ENCODE assay signal across 8 cellular contexts in the genomic region with DNA sequence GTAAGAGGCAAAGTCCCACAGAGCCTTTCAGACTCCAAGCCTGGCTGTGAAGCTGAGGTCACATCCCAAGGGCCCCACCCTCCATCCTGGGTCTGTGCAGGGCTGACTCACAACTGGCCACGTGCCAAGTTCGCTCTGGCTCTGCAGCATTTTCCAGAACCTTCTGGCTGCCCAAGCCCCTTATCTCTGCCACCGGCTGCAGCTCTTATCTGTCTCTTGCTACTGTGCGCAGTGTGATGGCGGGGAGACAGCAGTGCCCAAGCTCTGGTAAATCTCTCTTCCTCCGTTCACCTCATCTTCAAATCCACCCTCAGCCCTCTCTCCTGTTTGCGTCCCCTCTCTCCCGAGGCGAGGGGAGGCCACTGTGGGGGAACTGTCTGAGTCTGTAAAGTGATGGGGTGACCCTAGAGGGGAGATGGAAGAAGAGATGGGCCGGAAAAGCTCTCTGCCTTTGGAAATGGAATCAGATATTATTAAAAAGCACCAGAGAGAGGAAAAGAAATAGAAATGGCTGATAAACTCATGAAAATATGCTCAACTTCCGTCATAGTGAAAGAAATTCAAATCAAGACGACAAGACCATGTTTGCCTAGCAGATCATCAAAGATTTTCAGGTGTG.
DNase-seq lines count a peak whose midpoint lies in the region; ATAC-seq and TF ChIP-seq lines count a peak whose summit lies in the region.

No MANE protein-coding gene starts in this region.

- ATAC-seq in GM21717 (IDR thresholded peaks at IDR 0.05; ENCODE audit: unreplicated experiment) = no peak
- no peak for ATAC-seq in HG03571 (IDR thresholded peaks at IDR 0.05; ENCODE audit: unreplicated experiment)
- ATAC-seq in HG02852 (IDR thresholded peaks at IDR 0.05; ENCODE audit: unreplicated experiment) = no peak
- ATAC-seq in HG03175 (IDR thresholded peaks at IDR 0.05; ENCODE audit: unreplicated experiment) = no peak

- H3K9me3 ChIP-seq in adrenal gland (replicated peaks in 1 of 3) = no peaks in the 10 kb centered on the region

- no peak for TF ChIP-seq POLR2A in adrenal gland (IDR thresholded peaks at IDR 0.05)
- TF ChIP-seq POLR2A in lower leg skin (IDR thresholded peaks at IDR 0.05) = no peak

- H3K4me1 ChIP-seq in adrenal gland (replicated peaks in 1 of 2) = peaks cover 0 to 5% of the 10 kb centered on the region in 2 donors

- no peaks in the 10 kb centered on the region for H3K36me3 ChIP-seq in adrenal gland (replicated peaks in 1 of 2)

- intact Hi-C loops in adrenal gland (cut with DNase I) (loop anchor here in 1 of 2 donors (10.0 kb wide), 1 partner anchor 60 kb away; no protein-coding TSS in a partner anchor), lower leg skin (cut with DNase I; ENCODE audit: low total_unique reads) (no loop called here)

- no peaks in the 10 kb centered on the region for H3K27me3 ChIP-seq in adrenal gland

- H3K27ac ChIP-seq in adrenal gland = peak overlapping the region in 1 of 5 donors; percentile 59

- TF ChIP-seq CTCF in AG10803 (conservative IDR thresholded peaks at IDR 0.05; ENCODE audit: low read length) (no peak), adrenal gland (IDR thresholded peaks at IDR 0.05) (no peak), lower leg skin (IDR thresholded peaks at IDR 0.05) (no peak)

- 20 to 32% (median 26%) methylated on average over 11 to 12 of the region's 12 CpGs for WGBS in adrenal gland, 4 donors
- WGBS in lower leg skin, 2 donors = 47 to 53% methylated on average over 12 of the region's 12 CpGs

- DNase-seq in AG10803 (ENCODE audit: low read depth) (peak; percentile 39), HT-29 (ENCODE audit: low spot score) (peak; percentile 64), adrenal gland (peak; percentile 74 to 93 (median 81)), lower leg skin (ENCODE audit: low spot score in 2 of 2) (peak; percentile 51 to 89)

- H3K4me3 ChIP-seq in AG10803 (ENCODE audit: low read length) (no peak overlapping the region), adrenal gland (no peak overlapping the region), lower leg skin (ENCODE audit: low read depth, poor library complexity, severe bottlenecking) (no peak overlapping the region)
